Comparison of ENCODE assay signal across 1 cellular context in genomic region chr2:149733936-149734685, GRCh38.
A peak's percentile ranks its signal among the peaks of the same experiment; 100 is the strongest.
TF ChIP-seq lines count a peak whose summit lies in the region.

No MANE protein-coding gene starts in this region.

TF ChIP-seq in H1, 55 proteins besides CTCF, POLR2A, EP300 and RAD21 (continued from another document):
- TF ChIP-seq TEAD4 (IDR thresholded peaks at IDR 0.05; ENCODE audit: low read depth, low read length) (peak; percentile 97), YY1 (IDR thresholded peaks at IDR 0.05; ENCODE audit: low read depth, low read length) (no peak)
